14 cellular contexts compared by ENCODE assay signal in the genomic region with DNA sequence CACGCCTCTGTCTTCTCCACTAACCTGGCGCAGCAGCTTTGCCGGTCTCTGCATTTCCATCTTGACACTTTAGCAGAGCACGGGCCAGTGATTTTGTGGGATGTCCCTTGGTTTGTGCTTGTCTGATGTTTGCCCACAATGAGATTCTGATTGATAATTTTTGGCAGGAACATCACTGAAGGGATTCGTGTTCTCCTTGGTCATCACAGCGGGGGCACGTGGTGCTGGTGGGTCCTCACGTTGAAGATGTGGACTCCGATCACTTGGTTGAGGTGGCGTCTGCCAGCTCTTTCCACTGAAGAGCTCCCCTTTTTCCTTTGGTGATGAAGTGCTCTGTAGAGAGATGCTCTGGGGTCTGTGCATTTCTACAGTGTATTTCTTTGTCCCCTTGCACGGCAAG. TPM values are rescaled to one million over a fixed set of nuclear protein-coding genes. Genes with fewer than 3 reads are reported as not detected.
DNase-seq lines count a peak whose midpoint lies in the region; ATAC-seq and TF ChIP-seq lines count a peak whose summit lies in the region.
"Had no signal": no experiment of that assay in that cellular context is flagged by ENCODE, and none has a peak within 500 bp of the region (broad histone marks: within the 10 kb centered on the region; RNA-seq: fewer than 3 reads in every experiment).

No MANE protein-coding gene starts in this region.

- no peak overlapping the region for H3K4me3 ChIP-seq in CD8-positive, alpha-beta memory T cell (ENCODE audit: low read length)
- H3K4me3 ChIP-seq: A549 had no signal

- H3K27me3 Mint-ChIP-seq in CD4-positive, alpha-beta T cell: no peaks in the 10 kb centered on the region
- H3K27me3 Mint-ChIP-seq in CD8-positive, alpha-beta memory T cell: no peaks in the 10 kb centered on the region
- peaks cover 4% of the 10 kb centered on the region for H3K27me3 Mint-ChIP-seq in endothelial cell (ENCODE audit: unreplicated experiment)

- POLR2A ChIA-PET in CD4-positive, alpha-beta T cell (lab: Charles Lee): interaction anchor here (1.4 kb wide), 1 partner anchor 51 kb away, joined by 7 read pairs; no protein-coding TSS in a partner anchor
- POLR2A ChIA-PET in CD8-positive, alpha-beta memory T cell (lab: Charles Lee): no interaction called here

- H3K4me1 ChIP-seq in CD8-positive, alpha-beta memory T cell (ENCODE audit: insufficient read depth, low read length): peaks cover 15% of the 10 kb centered on the region
- H3K4me1 ChIP-seq: BE2C had no signal

- H3K27ac ChIP-seq in CD4-positive, alpha-beta T cell (ENCODE audit: low read depth, low read length): no peak overlapping the region
- H3K27ac ChIP-seq in CD8-positive, alpha-beta memory T cell (ENCODE audit: low read depth, low read length): no peak overlapping the region
- H3K27ac ChIP-seq: C4-2B had no signal

- no peaks in the 10 kb centered on the region for H3K27me3 ChIP-seq in CD4-positive, alpha-beta T cell (ENCODE audit: control insufficient read depth, insufficient read depth, low read length)
- H3K27me3 ChIP-seq in CD8-positive, alpha-beta memory T cell (ENCODE audit: insufficient read depth, low read length, poor library complexity, severe bottlenecking): no peaks in the 10 kb centered on the region
- H3K27me3 ChIP-seq: BE2C had no signal

- H3K36me3 ChIP-seq in CD8-positive, alpha-beta memory T cell (ENCODE audit: insufficient read depth, low read length): peaks cover 28% of the 10 kb centered on the region
- H3K36me3 ChIP-seq: BE2C had no signal

- TF ChIP-seq CTCF in CD4-positive, alpha-beta T cell (IDR thresholded peaks at IDR 0.05): no peak
- no peak for TF ChIP-seq CTCF in endothelial cell (IDR thresholded peaks at IDR 0.05; ENCODE audit: unreplicated experiment)

- intact Hi-C loops in CD4-positive, alpha-beta T cell (cut with DNase I, micrococcal nuclease): loop anchor here in 1 of 2 experiments (5.0 kb wide), 1 partner anchor 127 kb away; no protein-coding TSS in a partner anchor

- no peak for ATAC-seq in CD4-positive, alpha-beta T cell (ENCODE audit: poor library complexity)
- no peak for ATAC-seq in stimulated activated effector memory CD8-positive, alpha-beta T cell treated with anti-CD3 and anti-CD28 coated beads, Interleukin-12 subunit alpha, Interleukin-12 subunit beta, amount 100 ng/mL, for 72 hours
- ATAC-seq in HG02870 (IDR thresholded peaks at IDR 0.05; ENCODE audit: unreplicated experiment) (no peak), HG03432 (IDR thresholded peaks at IDR 0.05; ENCODE audit: unreplicated experiment) (no peak), HG03571 (IDR thresholded peaks at IDR 0.05; ENCODE audit: unreplicated experiment) (no peak)

- no peaks in the 10 kb centered on the region for H3K9me3 ChIP-seq in CD4-positive, alpha-beta T cell (ENCODE audit: control insufficient read depth, low read length)
- H3K9me3 ChIP-seq in CD8-positive, alpha-beta memory T cell (ENCODE audit: low read length): no peaks in the 10 kb centered on the region
- H3K9me3 ChIP-seq: A549, BE2C had no signal

- no peak overlapping the region for H3K4me3 Mint-ChIP-seq in CD4-positive, alpha-beta T cell
- H3K4me3 Mint-ChIP-seq in CD8-positive, alpha-beta memory T cell: no peak overlapping the region
- H3K4me3 Mint-ChIP-seq in endothelial cell (ENCODE audit: unreplicated experiment): no peak overlapping the region
- H3K4me3 Mint-ChIP-seq in stimulated activated effector memory CD8-positive, alpha-beta T cell treated with anti-CD3 and anti-CD28 coated beads, Interleukin-12 subunit alpha, Interleukin-12 subunit beta, amount 100 ng/mL, for 72 hours: no peak overlapping the region
- H3K4me3 Mint-ChIP-seq: HFFc6 had no signal

- H3K36me3 Mint-ChIP-seq in CD4-positive, alpha-beta T cell (ENCODE audit: low read depth): peaks cover 61% of the 10 kb centered on the region
- H3K36me3 Mint-ChIP-seq in CD8-positive, alpha-beta memory T cell: peaks cover 0 to 84% (median 24%) of the 10 kb centered on the region in 3 donors
- peaks cover 29% of the 10 kb centered on the region for H3K36me3 Mint-ChIP-seq in endothelial cell (ENCODE audit: low read depth, unreplicated experiment)
- H3K36me3 Mint-ChIP-seq in stimulated activated effector memory CD8-positive, alpha-beta T cell treated with anti-CD3 and anti-CD28 coated beads, Interleukin-12 subunit alpha, Interleukin-12 subunit beta, amount 100 ng/mL, for 72 hours: peaks cover 85% of the 10 kb centered on the region

- peaks cover 53% of the 10 kb centered on the region for H3K4me1 Mint-ChIP-seq in CD4-positive, alpha-beta T cell (ENCODE audit: low read depth)
- peaks cover 22 to 54% (median 35%) of the 10 kb centered on the region in 3 donors for H3K4me1 Mint-ChIP-seq in CD8-positive, alpha-beta memory T cell
- peaks cover 3% of the 10 kb centered on the region for H3K4me1 Mint-ChIP-seq in endothelial cell (ENCODE audit: unreplicated experiment)
- peaks cover 48% of the 10 kb centered on the region for H3K4me1 Mint-ChIP-seq in stimulated activated effector memory CD8-positive, alpha-beta T cell treated with anti-CD3 and anti-CD28 coated beads, Interleukin-12 subunit alpha, Interleukin-12 subunit beta, amount 100 ng/mL, for 72 hours

- peak overlapping the region; percentile 56 for H3K27ac Mint-ChIP-seq in CD4-positive, alpha-beta T cell
- H3K27ac Mint-ChIP-seq in CD8-positive, alpha-beta memory T cell: peak overlapping the region in 6 of 8 donors; percentile 3 to 94 (median 72)
- H3K27ac Mint-ChIP-seq in endothelial cell (ENCODE audit: unreplicated experiment): peak overlapping the region; percentile 11
- H3K27ac Mint-ChIP-seq in stimulated activated effector memory CD8-positive, alpha-beta T cell treated with anti-CD3 and anti-CD28 coated beads, Interleukin-12 subunit alpha, Interleukin-12 subunit beta, amount 100 ng/mL, for 72 hours: peak overlapping the region; percentile 51
- H3K27ac Mint-ChIP-seq: HFFc6 had no signal

- no peaks in the 10 kb centered on the region for H3K9me3 Mint-ChIP-seq in CD4-positive, alpha-beta T cell
- H3K9me3 Mint-ChIP-seq in CD8-positive, alpha-beta memory T cell: no peaks in the 10 kb centered on the region
- no peaks in the 10 kb centered on the region for H3K9me3 Mint-ChIP-seq in endothelial cell (ENCODE audit: unreplicated experiment)
- no peaks in the 10 kb centered on the region for H3K9me3 Mint-ChIP-seq in stimulated activated effector memory CD8-positive, alpha-beta T cell treated with anti-CD3 and anti-CD28 coated beads, Interleukin-12 subunit alpha, Interleukin-12 subunit beta, amount 100 ng/mL, for 72 hours
- H3K9me3 Mint-ChIP-seq: HFFc6 had no signal

- DNase-seq in CD4-positive, alpha-beta T cell: no peak
- DNase-seq in CD8-positive, alpha-beta memory T cell: no peak
- DNase-seq in endothelial cell (ENCODE audit: low spot score): no peak
- no peak for DNase-seq in stimulated activated effector memory CD8-positive, alpha-beta T cell treated with anti-CD3 and anti-CD28 coated beads, Interleukin-12 subunit alpha, Interleukin-12 subunit beta, amount 100 ng/mL, for 72 hours (ENCODE audit: low spot score in 2 of 2)
- DNase-seq: BE2C, GF-D8, HCEC 1CT, HFFc6, IMR-90 had no signal

- CTCF ChIA-PET in CD4-positive, alpha-beta T cell (lab: Charles Lee): interaction anchor here (1.6 to 2.1 kb wide), 2 partner anchors 41 to 61 kb away, joined by 4 to 12 read pairs; no protein-coding TSS in a partner anchor
- CTCF ChIA-PET in CD8-positive, alpha-beta memory T cell (lab: Charles Lee): interaction anchor here (0.8 to 1.7 kb wide), 3 partner anchors 37 to 206 kb away, joined by 3 to 7 read pairs (median 3); partner anchors contain the start of gene TBC1D22A

RNA-seq across cellular contexts. Expression of gene TBC1D22A, which starts 37.2 kb away (rescaled TPM):
- total RNA-seq in CD4-positive, alpha-beta T cell: 10 to 100 TPM; 27.1 to 31.7 TPM
- 10 to 100 TPM; 34.0 to 34.8 TPM for total RNA-seq in CD8-positive, alpha-beta memory T cell
- polyA plus RNA-seq in CD8-positive, alpha-beta memory T cell: 26.6 TPM
- total RNA-seq in endothelial cell (ENCODE audit: unreplicated experiment): 25.3 TPM

Comparison
In these comparisons a context has a peak if more than half of its experiments do, and no peak if none do; other contexts are left out.
1. H3K27ac Mint-ChIP-seq: peak in every context shown above with its lines; median percentile 72 in CD8-positive, alpha-beta memory T cell; 56 in CD4-positive, alpha-beta T cell; 51 in stimulated activated effector memory CD8-positive, alpha-beta T cell treated with anti-CD3 and anti-CD28 coated beads, Interleukin-12 subunit alpha, Interleukin-12 subunit beta, amount 100 ng/mL, for 72 hours; 11 in endothelial cell.